In genomic region chr22:40509401-40510134, GRCh38 we compare ENCODE assay signal across 8 cellular contexts.
DNase-seq lines count a peak whose midpoint lies in the region; ATAC-seq and TF ChIP-seq lines count a peak whose summit lies in the region.

No MANE protein-coding gene starts in this region.

- H3K27me3 ChIP-seq in RWPE2 (ENCODE audit: insufficient read depth, poor library complexity, severe bottlenecking), result no peaks in the 10 kb centered on the region
- no peaks in the 10 kb centered on the region for H3K27me3 ChIP-seq in trophoblast cell (ENCODE audit: insufficient read depth, low read length)

- H3K4me3 ChIP-seq in RWPE2 (ENCODE audit: severe bottlenecking) (no peak overlapping the region), trophoblast cell (ENCODE audit: low read depth, low read length) (no peak overlapping the region)

- no peaks in the 10 kb centered on the region for H3K27me3 Mint-ChIP-seq in activated CD8-positive, alpha-beta memory T cell treated with anti-CD3 and anti-CD28 coated beads, Interleukin-2, amount 10 ng/mL, durations not matched to agents 7 days and 5 days

- no peak overlapping the region for H2AFZ ChIP-seq in trophoblast cell (ENCODE audit: insufficient read depth, low read length, poor library complexity)

- no peak overlapping the region for H3K4me3 Mint-ChIP-seq in activated CD8-positive, alpha-beta memory T cell treated with anti-CD3 and anti-CD28 coated beads, Interleukin-2, amount 10 ng/mL, durations not matched to agents 7 days and 5 days

- H4K91ac ChIP-seq in trophoblast cell (ENCODE audit: low read depth, low read length), result no peak overlapping the region

- TF ChIP-seq CTCF in RWPE2 (IDR thresholded peaks at IDR 0.05; ENCODE audit: poor library complexity, severe bottlenecking), result no peak

- H2BK5ac ChIP-seq in trophoblast cell (ENCODE audit: low read depth, low read length, poor library complexity), result no peak overlapping the region

- no peak overlapping the region for H3K27ac Mint-ChIP-seq in activated CD8-positive, alpha-beta memory T cell treated with anti-CD3 and anti-CD28 coated beads, Interleukin-2, amount 10 ng/mL, durations not matched to agents 7 days and 5 days

- H3K14ac ChIP-seq in trophoblast cell (ENCODE audit: low read length), result no peak overlapping the region

- H2BK120ac ChIP-seq in trophoblast cell (ENCODE audit: insufficient read depth, low read length, poor library complexity), result no peak overlapping the region

- peak; percentile 90 for DNase-seq in CD1c-positive myeloid dendritic cell (ENCODE audit: extremely low spot score)
- no peak for DNase-seq in RWPE2 (ENCODE audit: low spot score)
- DNase-seq in fibroblast of the conjunctiva (ENCODE audit: low read depth), result peak; percentile 83
- peak; percentile 84 to 99 for DNase-seq in trophoblast cell
- DNase-seq in superior temporal gyrus (ENCODE audit: extremely low spot score), result no peak
- DNase-seq in erythroblast (lab: John Stamatoyannopoulos, UW), result no peak
- no peak for DNase-seq in D341Med (ENCODE audit: low spot score)
- DNase-seq in activated CD8-positive, alpha-beta memory T cell treated with anti-CD3 and anti-CD28 coated beads, Interleukin-2, amount 10 ng/mL, durations not matched to agents 7 days and 5 days, result no peak

- peaks cover 5% of the 10 kb centered on the region for H3K79me2 ChIP-seq in trophoblast cell (ENCODE audit: control insufficient read depth, insufficient read depth, low read length, poor library complexity)

- no peak overlapping the region for H4K8ac ChIP-seq in trophoblast cell (ENCODE audit: low read depth, low read length)

- no peaks in the 10 kb centered on the region for H3K9me3 Mint-ChIP-seq in activated CD8-positive, alpha-beta memory T cell treated with anti-CD3 and anti-CD28 coated beads, Interleukin-2, amount 10 ng/mL, durations not matched to agents 7 days and 5 days (ENCODE audit: low read depth)

- CTCF ChIA-PET in activated CD8-positive, alpha-beta memory T cell treated with anti-CD3 and anti-CD28 coated beads, Interleukin-2, amount 10 ng/mL, durations not matched to agents 7 days and 5 days (lab: Charles Lee), result interaction anchor here (1.1 to 1.6 kb wide), 3 partner anchors 22 to 137 kb away, joined by 6 read pairs; no protein-coding TSS in a partner anchor

- H4K12ac ChIP-seq in trophoblast cell (ENCODE audit: low read depth, low read length), result no peak overlapping the region

- no peak for TF ChIP-seq POLR2A in erythroblast (IDR thresholded peaks at IDR 0.05; ENCODE audit: low read length)

- H3K9me3 ChIP-seq in RWPE2 (ENCODE audit: severe bottlenecking) (no peaks in the 10 kb centered on the region), trophoblast cell (ENCODE audit: insufficient read depth, low read depth, low read length) (no peaks in the 10 kb centered on the region)

- no peak overlapping the region for H3K18ac ChIP-seq in trophoblast cell (ENCODE audit: low read length)

- no CpG with 5 or more reads among the region's 4 CpGs for WGBS in trophoblast cell (ENCODE audit: extremely low coverage, insufficient coverage, insufficient read length)

- ATAC-seq in RWPE2 (ENCODE audit: low read depth), result peak; percentile 28; the same call in 2 of the 3 replicates
- no peak for ATAC-seq in activated CD8-positive, alpha-beta memory T cell treated with anti-CD3 and anti-CD28 coated beads, Interleukin-2, amount 10 ng/mL, durations not matched to agents 7 days and 5 days

- no peak overlapping the region for H2AK5ac ChIP-seq in trophoblast cell (ENCODE audit: low read length)

- H3K4me1 Mint-ChIP-seq in activated CD8-positive, alpha-beta memory T cell treated with anti-CD3 and anti-CD28 coated beads, Interleukin-2, amount 10 ng/mL, durations not matched to agents 7 days and 5 days, result no peaks in the 10 kb centered on the region

- no peaks in the 10 kb centered on the region for H3K36me3 Mint-ChIP-seq in activated CD8-positive, alpha-beta memory T cell treated with anti-CD3 and anti-CD28 coated beads, Interleukin-2, amount 10 ng/mL, durations not matched to agents 7 days and 5 days

- H3K27ac ChIP-seq in RWPE2 (ENCODE audit: poor library complexity, severe bottlenecking), result peak overlapping the region; percentile 100
- H3K27ac ChIP-seq in trophoblast cell (ENCODE audit: low read depth, low read length), result peak overlapping the region; percentile 94

- peaks cover 65% of the 10 kb centered on the region for H3K4me1 ChIP-seq in RWPE2 (ENCODE audit: insufficient read depth, poor library complexity, severe bottlenecking)
- peaks cover 12 to 15% of the 10 kb centered on the region in 2 experiments for H3K4me1 ChIP-seq in trophoblast cell (ENCODE audit: control insufficient read depth in 1 of 2, insufficient read depth in 2 of 2, low read length in 2 of 2)

- H2BK12ac ChIP-seq in trophoblast cell (ENCODE audit: low read length), result no peak overlapping the region

- H3K79me1 ChIP-seq in trophoblast cell (ENCODE audit: low read length), result peaks cover 16% of the 10 kb centered on the region

- H3K36me3 ChIP-seq in RWPE2 (ENCODE audit: low read depth) (no peaks in the 10 kb centered on the region), trophoblast cell (ENCODE audit: control insufficient read depth in 1 of 2, insufficient read depth in 2 of 2, low read length in 2 of 2) (peaks cover 1 to 2% of the 10 kb centered on the region in 2 experiments)

- no peak overlapping the region for H3K4ac ChIP-seq in trophoblast cell (ENCODE audit: low read depth, low read length)

- peak overlapping the region; percentile 48 for H3K4me2 ChIP-seq in trophoblast cell (ENCODE audit: low read length)

- no peak overlapping the region for H3K9ac ChIP-seq in trophoblast cell (ENCODE audit: low read length)

- H3K23ac ChIP-seq in trophoblast cell (ENCODE audit: low read length), result no peak overlapping the region

Comparison
In these comparisons a context has a peak if more than half of its experiments do, and no peak if none do; other contexts are left out.
1. DNase-seq: peak in CD1c-positive myeloid dendritic cell (single experiment), fibroblast of the conjunctiva (single experiment) and trophoblast cell (2 of 2); none in RWPE2 (single experiment), superior temporal gyrus (single experiment), erythroblast (0 of 2), D341Med (single experiment) and activated CD8-positive, alpha-beta memory T cell treated with anti-CD3 and anti-CD28 coated beads, Interleukin-2, amount 10 ng/mL, durations not matched to agents 7 days and 5 days (single experiment).